Comparison of ENCODE assay signal across 14 cellular contexts in genomic region chr1:88979054-88979748, GRCh38. TPM values are rescaled to one million over a fixed set of nuclear protein-coding genes. Genes with fewer than 3 reads are reported as not detected.
DNase-seq lines count a peak whose midpoint lies in the region; ATAC-seq lines count a peak whose summit lies in the region.
"Had no signal": no experiment of that assay in that cellular context is flagged by ENCODE, and none has a peak within 500 bp of the region (broad histone marks: within the 10 kb centered on the region; RNA-seq: fewer than 3 reads in every experiment).

No MANE protein-coding gene starts in this region.

- no peak overlapping the region for H3K4me3 Mint-ChIP-seq in activated naive CD8-positive, alpha-beta T cell treated with anti-CD3 and anti-CD28 coated beads for 36 hours

- peaks cover 13% of the 10 kb centered on the region for H3K9me3 Mint-ChIP-seq in activated naive CD8-positive, alpha-beta T cell treated with anti-CD3 and anti-CD28 coated beads for 36 hours

- H3K4me1 Mint-ChIP-seq in activated naive CD8-positive, alpha-beta T cell treated with anti-CD3 and anti-CD28 coated beads for 36 hours = peaks cover 59% of the 10 kb centered on the region

- DNase-seq in EH (ENCODE audit: low read depth) (peak; percentile 69), HT1080 (ENCODE audit: low read depth) (peak; percentile 52), left kidney (ENCODE audit: low read depth, low spot score) (peak; percentile 7)
- no peak for DNase-seq in activated naive CD8-positive, alpha-beta T cell treated with anti-CD3 and anti-CD28 coated beads for 36 hours
- DNase-seq: activated CD4-positive, alpha-beta T cell treated with anti-CD3 and anti-CD28 coated beads for 4 hours; activated effector memory CD4-positive, alpha-beta T cell treated with anti-CD3 and anti-CD28 coated beads, Interleukin-2, amount 50 U/mL, for 16 hours; central memory CD4-positive, alpha-beta T cell; NCI-H1436 treated with DMSO at 0.1 percent for 48 hours; NCI-H510A treated with DMSO at 0.1 percent for 48 hours; PC-9 had no signal

- H3K27me3 Mint-ChIP-seq in activated naive CD8-positive, alpha-beta T cell treated with anti-CD3 and anti-CD28 coated beads for 36 hours = no peaks in the 10 kb centered on the region
- H3K27me3 Mint-ChIP-seq: progenitor cell of endocrine pancreas had no signal

- peaks cover 75% of the 10 kb centered on the region for H3K36me3 Mint-ChIP-seq in activated naive CD8-positive, alpha-beta T cell treated with anti-CD3 and anti-CD28 coated beads for 36 hours

- ATAC-seq in GM21825 (IDR thresholded peaks at IDR 0.05; ENCODE audit: unreplicated experiment) (no peak), HG02852 (IDR thresholded peaks at IDR 0.05; ENCODE audit: unreplicated experiment) (no peak), GM19035 (IDR thresholded peaks at IDR 0.05; ENCODE audit: unreplicated experiment) (no peak)

- peak overlapping the region; percentile 42 for H3K27ac Mint-ChIP-seq in activated naive CD8-positive, alpha-beta T cell treated with anti-CD3 and anti-CD28 coated beads for 36 hours
- H3K27ac Mint-ChIP-seq: progenitor cell of endocrine pancreas had no signal

RNA-seq across cellular contexts. Expression of gene KYAT3, which starts 13.2 kb away (rescaled TPM):
- total RNA-seq in HT1080 (2014; rRNA removed; shearing (Covaris generic)) = 9.6 and 13.3 TPM in 2 replicates
- polyA plus RNA-seq in HT1080 (2015; cell fraction: cytosol; rRNA removed) = 16.7 and 17.4 TPM in 2 replicates
- polyA plus RNA-seq in HT1080 (2015; cell fraction: nucleus; rRNA removed) = 21.7 and 22.4 TPM in 2 replicates
- 10 to 100 TPM; 51.7 to 53.3 TPM for total RNA-seq in activated naive CD8-positive, alpha-beta T cell treated with anti-CD3 and anti-CD28 coated beads for 36 hours

RNA-seq across cellular contexts. Expression of gene RBMXL1, which starts 13.2 kb away (rescaled TPM):
- total RNA-seq in HT1080 (2014; rRNA removed; shearing (Covaris generic)) = 8.9 and 12.0 TPM in 2 replicates
- 8.6 and 8.7 TPM in 2 replicates for polyA plus RNA-seq in HT1080 (2015; cell fraction: cytosol; rRNA removed)
- 11.8 and 12.3 TPM in 2 replicates for polyA plus RNA-seq in HT1080 (2015; cell fraction: nucleus; rRNA removed)
- 10 to 100 TPM; 25.7 to 25.8 TPM for total RNA-seq in activated naive CD8-positive, alpha-beta T cell treated with anti-CD3 and anti-CD28 coated beads for 36 hours

RNA-seq across cellular contexts. Expression of gene GBP3, which starts 43.5 kb away (rescaled TPM):
- 20.0 and 21.8 TPM in 2 replicates for total RNA-seq in HT1080 (2014; rRNA removed; shearing (Covaris generic))
- 15.6 and 21.1 TPM in 2 replicates for polyA plus RNA-seq in HT1080 (2015; cell fraction: cytosol; rRNA removed)
- polyA plus RNA-seq in HT1080 (2015; cell fraction: nucleus; rRNA removed) = 22.3 and 27.4 TPM in 2 replicates
- 10 to 100 TPM in 1 of 2 experiments, 1 to 10 TPM in 1; 9.7 to 10.2 TPM for total RNA-seq in activated naive CD8-positive, alpha-beta T cell treated with anti-CD3 and anti-CD28 coated beads for 36 hours
- total RNA-seq: progenitor cell of endocrine pancreas had no signal
